Comparison of ENCODE assay signal across 11 cellular contexts in the genomic region with DNA sequence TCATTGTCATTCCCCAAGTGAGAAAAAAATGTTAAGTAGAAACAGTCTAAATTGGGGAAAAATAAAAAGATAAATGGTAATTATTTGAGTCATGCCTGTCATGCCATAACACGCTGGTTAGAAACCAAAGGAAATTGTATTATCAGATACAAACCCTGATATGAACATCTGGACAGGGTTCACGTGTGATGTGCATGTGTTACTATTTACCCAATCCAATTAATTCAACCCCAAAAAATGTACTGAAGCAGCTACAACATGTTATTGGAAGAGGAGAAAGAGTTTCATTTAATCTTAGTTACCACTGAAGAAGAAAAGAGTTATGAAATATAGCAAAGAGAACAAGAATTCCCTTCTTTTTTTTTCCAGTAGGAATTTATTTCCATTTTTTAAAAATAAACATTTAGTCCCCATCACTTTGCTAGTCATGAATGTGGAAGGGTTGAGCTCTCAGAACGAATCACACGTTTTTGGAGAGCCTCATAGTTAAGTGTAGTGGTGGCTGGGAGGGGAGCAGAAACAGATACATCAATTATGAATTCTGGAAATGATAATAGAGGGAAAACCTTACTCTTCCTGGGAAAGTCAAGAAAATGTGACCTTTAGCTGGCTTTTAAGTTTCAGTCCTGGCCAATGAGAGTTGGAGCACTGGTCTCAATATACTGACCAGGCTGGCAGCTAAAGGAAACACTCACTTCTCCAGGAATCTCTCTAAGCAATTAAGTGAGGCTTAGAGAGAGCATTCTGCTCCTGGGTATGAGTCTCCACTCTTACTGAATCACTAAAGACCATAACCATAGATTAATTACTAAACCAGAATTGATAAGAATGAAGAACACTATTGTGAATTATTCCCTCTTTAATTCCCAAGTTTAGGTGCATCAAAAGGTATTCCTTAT.
"Had no signal": no experiment of that assay in that cellular context is flagged by ENCODE, and none has a peak within 500 bp of the region (broad histone marks: within the 10 kb centered on the region; RNA-seq: fewer than 3 reads in every experiment).

No MANE protein-coding gene starts in this region.

- H3K36me3 Mint-ChIP-seq: memory B cell; natural killer cell treated with Interleukin-12 subunit alpha and Interleukin-12 subunit beta and Interleukin-15 and Interleukin-18, amount 100 ng/mL, for 72 hours had no signal

- H2AFZ ChIP-seq: hepatocyte had no signal

- H3K27ac Mint-ChIP-seq: activated CD4-positive, alpha-beta memory T cell treated with anti-CD3 and anti-CD28 coated beads, Interleukin-2, amount 10 ng/mL, durations not matched to agents 7 days and 5 days; memory B cell; natural killer cell treated with Interleukin-12 subunit alpha and Interleukin-12 subunit beta and Interleukin-15 and Interleukin-18, amount 100 ng/mL, for 72 hours had no signal

- H3K9me3 ChIP-seq: esophagus squamous epithelium, tibial nerve had no signal

- H3K27me3 Mint-ChIP-seq: activated CD4-positive, alpha-beta memory T cell treated with anti-CD3 and anti-CD28 coated beads, Interleukin-2, amount 10 ng/mL, durations not matched to agents 7 days and 5 days; memory B cell; natural killer cell treated with Interleukin-12 subunit alpha and Interleukin-12 subunit beta and Interleukin-15 and Interleukin-18, amount 100 ng/mL, for 72 hours had no signal

- H3K79me2 ChIP-seq: hepatocyte had no signal

- H3K4me1 Mint-ChIP-seq: activated CD4-positive, alpha-beta memory T cell treated with anti-CD3 and anti-CD28 coated beads, Interleukin-2, amount 10 ng/mL, durations not matched to agents 7 days and 5 days; memory B cell had no signal

- H3K36me3 ChIP-seq: esophagus squamous epithelium, SJCRH30, tibial nerve had no signal

- H3K27ac ChIP-seq: dorsolateral prefrontal cortex, hepatocyte, SJCRH30 had no signal

- H3K4me1 ChIP-seq: esophagus squamous epithelium had no signal

- H3K9me3 Mint-ChIP-seq: activated CD4-positive, alpha-beta memory T cell treated with anti-CD3 and anti-CD28 coated beads, Interleukin-2, amount 10 ng/mL, durations not matched to agents 7 days and 5 days; natural killer cell treated with Interleukin-12 subunit alpha and Interleukin-12 subunit beta and Interleukin-15 and Interleukin-18, amount 100 ng/mL, for 72 hours had no signal

- ATAC-seq: natural killer cell treated with Interleukin-12 subunit alpha and Interleukin-12 subunit beta and Interleukin-15 and Interleukin-18, amount 100 ng/mL, for 72 hours had no signal

- H3K4me3 ChIP-seq: dorsolateral prefrontal cortex, esophagus squamous epithelium, hepatocyte, SJCRH30, tibial nerve had no signal

- H3K4me3 Mint-ChIP-seq: activated CD4-positive, alpha-beta memory T cell treated with anti-CD3 and anti-CD28 coated beads, Interleukin-2, amount 10 ng/mL, durations not matched to agents 7 days and 5 days; memory B cell; natural killer cell treated with Interleukin-12 subunit alpha and Interleukin-12 subunit beta and Interleukin-15 and Interleukin-18, amount 100 ng/mL, for 72 hours had no signal

- H3K4me2 ChIP-seq: hepatocyte had no signal

- H3K27me3 ChIP-seq: dorsolateral prefrontal cortex, esophagus squamous epithelium, hepatocyte, SJCRH30, tibial nerve had no signal

- DNase-seq: activated CD4-positive, alpha-beta memory T cell treated with anti-CD3 and anti-CD28 coated beads, Interleukin-2, amount 10 ng/mL, durations not matched to agents 7 days and 5 days; activated CD4-positive, alpha-beta T cell treated with anti-CD3 and anti-CD28 coated beads for 1 hour; activated naive CD4-positive, alpha-beta T cell; dorsolateral prefrontal cortex; esophagus squamous epithelium; SJCRH30; T1000 had no signal
